In the genomic region with DNA sequence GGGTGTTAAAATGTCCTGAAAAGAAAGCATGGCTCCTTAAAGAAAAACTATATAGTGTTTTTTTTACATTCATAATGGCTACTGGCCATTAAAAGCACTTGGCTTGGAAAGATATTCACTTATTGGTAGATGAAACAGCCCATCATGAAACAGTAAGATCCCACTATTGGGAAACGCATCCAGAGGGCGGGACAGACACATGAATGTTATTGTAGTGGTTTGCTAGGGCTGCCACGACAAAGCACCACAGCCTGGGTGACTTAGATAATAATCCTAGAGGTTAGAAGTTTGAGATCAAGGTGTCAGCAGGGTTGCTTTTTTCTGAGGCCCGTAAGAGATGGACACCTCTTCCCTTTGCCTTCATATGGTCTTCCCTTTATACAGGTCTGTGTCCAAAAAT, we compare ENCODE assay signal across 20 cellular contexts.
DNase-seq lines count a peak whose midpoint lies in the region; ATAC-seq, FAIRE-seq and TF ChIP-seq lines count a peak whose summit lies in the region.
"Had no signal": no experiment of that assay in that cellular context is flagged by ENCODE, and none has a peak within 500 bp of the region (broad histone marks: within the 10 kb centered on the region; RNA-seq: fewer than 3 reads in every experiment).

No MANE protein-coding gene starts in this region.

- BruUV-seq in K562 (replicated peaks; lab: Mats Ljungman, UMichigan) = no TSS peak

- H3K36me3 ChIP-seq in K562 (ENCODE audit: control insufficient read depth, insufficient read depth, low read length) = no peaks in the 10 kb centered on the region
- H3K36me3 ChIP-seq in mesenchymal stem cell (ENCODE audit: control insufficient read depth in 1 of 2, insufficient read depth in 2 of 2, low read depth in 1 of 2, low read length in 2 of 2) = no peaks in the 10 kb centered on the region
- H3K36me3 ChIP-seq in stomach = no peaks in the 10 kb centered on the region
- H3K36me3 ChIP-seq: BLaER1 treated with 17β-estradiol and CSF1 and Interleukin-3, amounts not matched to agents 10 nM and 100 nM had no signal

- TF ChIP-seq RAD21 in A549 (conservative IDR thresholded peaks at IDR 0.05 in 1 of 2, IDR thresholded peaks at IDR 0.05 in 1 of 2) (no peak), K562 (CRISPR knock-in tag; conservative IDR thresholded peaks at IDR 0.05 in 1 of 2, IDR thresholded peaks at IDR 0.05 in 1 of 2) (no peak)

- FAIRE-seq in A549 (lab: Jason Lieb, UNC) (no peak), K562 (lab: Jason Lieb, UNC) (no peak)
- FAIRE-seq: GM12892, H1 had no signal

- H3K9ac ChIP-seq in K562 (ENCODE audit: insufficient read depth in 1 of 2, low read depth in 2 of 2, low read length in 2 of 2) (no peak overlapping the region), mesenchymal stem cell (ENCODE audit: low read length) (no peak overlapping the region)
- H3K9ac ChIP-seq: BLaER1 treated with 17β-estradiol and CSF1 and Interleukin-3, amounts not matched to agents 10 nM and 100 nM had no signal

- no peak overlapping the region for H3K14ac ChIP-seq in mesenchymal stem cell (ENCODE audit: low read length in 2 of 2)

- no peaks in the 10 kb centered on the region for H3K9me3 ChIP-seq in A549
- no peaks in the 10 kb centered on the region for H3K9me3 ChIP-seq in K562 (replicated peaks; ENCODE audit: control insufficient read depth, insufficient read depth, low read depth, low read length)
- H3K9me3 ChIP-seq in mesenchymal stem cell (ENCODE audit: control insufficient read depth, low read length) = no peaks in the 10 kb centered on the region
- H3K9me3 ChIP-seq in stomach = no peaks in the 10 kb centered on the region
- H3K9me3 ChIP-seq: BLaER1 treated with 17β-estradiol and CSF1 and Interleukin-3, amounts not matched to agents 10 nM and 100 nM had no signal

- no peak overlapping the region for H2BK12ac ChIP-seq in mesenchymal stem cell (ENCODE audit: low read length in 2 of 2)

- intact Hi-C loops in K562 (cut with micrococcal nuclease) = loop anchor here (5.0 kb wide), 2 partner anchors 659 to 1024 kb away; no protein-coding TSS in a partner anchor
- intact Hi-C loops in stomach (cut with DNase I; ENCODE audit: low total_unique reads) = loop anchor here (5.0 kb wide), 1 partner anchor 284 kb away; no protein-coding TSS in a partner anchor

- H3K27me3 ChIP-seq in K562 (ENCODE audit: control insufficient read depth in 2 of 2, insufficient read depth in 2 of 2, low read length in 2 of 2) (peaks cover 0 to 7% of the 10 kb centered on the region in 2 experiments; a peak in 1 of 5 replicates), mesenchymal stem cell (ENCODE audit: control insufficient read depth in 1 of 2, insufficient read depth in 1 of 2, low read length in 2 of 2) (no peaks in the 10 kb centered on the region), stomach (no peaks in the 10 kb centered on the region)
- H3K27me3 ChIP-seq: BLaER1 treated with 17β-estradiol and CSF1 and Interleukin-3, amounts not matched to agents 10 nM and 100 nM had no signal

- no peaks in the 10 kb centered on the region for H3K9me1 ChIP-seq in K562 (ENCODE audit: control insufficient read depth, insufficient read depth, low read length)

- no peak overlapping the region for H3K23ac ChIP-seq in mesenchymal stem cell (ENCODE audit: low read length in 2 of 2)

- peaks cover 57% of the 10 kb centered on the region for H3K4me1 ChIP-seq in A549
- no peaks in the 10 kb centered on the region; a peak in 1 of 5 replicates for H3K4me1 ChIP-seq in K562 (replicated peaks in 1 of 2; ENCODE audit: control insufficient read depth in 2 of 2, insufficient read depth in 2 of 2, low read length in 2 of 2)
- peaks cover 6% of the 10 kb centered on the region for H3K4me1 ChIP-seq in mesenchymal stem cell (ENCODE audit: control insufficient read depth, insufficient read depth, low read depth, low read length)
- H3K4me1 ChIP-seq in stomach = peaks cover 15 to 34% (median 26%) of the 10 kb centered on the region in 4 donors

- CTCF ChIA-PET in A549 (lab: Yijun Ruan, JAX) = interaction anchor here (1.8 to 3.2 kb wide), 3 partner anchors 53 to 325 kb away, joined by 6 to 37 read pairs (median 11); no protein-coding TSS in a partner anchor
- CTCF ChIA-PET in K562 (lab: Yijun Ruan, JAX; ENCODE audit: low intra/inter-chr PET ratio) = interaction anchor here (1.1 kb wide), 1 partner anchor 284 kb away, joined by 3 read pairs; no protein-coding TSS in a partner anchor

- no peak overlapping the region for H3K4me3 ChIP-seq in A549
- H3K4me3 ChIP-seq in K562 = no peak overlapping the region
- no peak overlapping the region for H3K4me3 ChIP-seq in mesenchymal stem cell (ENCODE audit: insufficient read depth in 1 of 2, low read depth in 1 of 2, low read length in 2 of 2)
- H3K4me3 ChIP-seq in stomach = no peak overlapping the region
- H3K4me3 ChIP-seq: BLaER1 treated with 17β-estradiol and CSF1 and Interleukin-3, amounts not matched to agents 10 nM and 100 nM; PC-9 had no signal

- no peak overlapping the region for H3K4ac ChIP-seq in mesenchymal stem cell (ENCODE audit: low read depth in 1 of 2, low read length in 2 of 2)

- no peak overlapping the region for H3K18ac ChIP-seq in mesenchymal stem cell (ENCODE audit: low read depth in 1 of 2, low read length in 2 of 2)

- H2BK120ac ChIP-seq in mesenchymal stem cell (ENCODE audit: low read depth, low read length) = no peak overlapping the region

- no peaks in the 10 kb centered on the region for H3K79me2 ChIP-seq in K562 (ENCODE audit: control insufficient read depth, insufficient read depth, low read length)

- H2AK5ac ChIP-seq in mesenchymal stem cell (ENCODE audit: low read length, severe bottlenecking) = peak overlapping the region; percentile 57

- no peak overlapping the region for H2BK15ac ChIP-seq in mesenchymal stem cell (ENCODE audit: low read depth, poor library complexity, severe bottlenecking)

- TF ChIP-seq POLR2A in A549 (IDR thresholded peaks at IDR 0.05; ENCODE audit: low read length) (no peak), K562 (conservative IDR thresholded peaks at IDR 0.05) (no peak), stomach (IDR thresholded peaks at IDR 0.05) (no peak)

- WGBS in A549 (ENCODE audit: missing lambda C conversion rate) = 92% methylated on average over 4 of the region's 4 CpGs
- whole genome bisulfite sequencing in K562 (ENCODE audit: insufficient coverage, low coverage, missing lambda C conversion rate) = 2% methylated on average over 4 of the region's 4 CpGs
- WGBS in mesenchymal stem cell = 85% methylated on average over 4 of the region's 4 CpGs
- WGBS in stomach, 5 donors = 79 to 89% (median 85%) methylated on average over 4 of the region's 4 CpGs

- POLR2A ChIA-PET in A549 (lab: Yijun Ruan, JAX) = no interaction called here
- POLR2A ChIA-PET in K562 (lab: Yijun Ruan, JAX) = no interaction called here

- in situ Hi-C loops in K562 (cut with MboI) = loop anchor here (25.0 kb wide), 1 partner anchor 1024 kb away; no protein-coding TSS in a partner anchor

- no peak overlapping the region for H4K8ac ChIP-seq in mesenchymal stem cell (ENCODE audit: low read length)

- H4K20me1 ChIP-seq in K562 (replicated peaks; ENCODE audit: control insufficient read depth, insufficient read depth, low read length) = no peaks in the 10 kb centered on the region
- H4K20me1 ChIP-seq: BLaER1 treated with 17β-estradiol and CSF1 and Interleukin-3, amounts not matched to agents 10 nM and 100 nM had no signal

- no peak for DNase-seq in A549 (ENCODE audit: low read depth in 1 of 2, low spot score in 1 of 2)
- DNase-seq in HT-29 (ENCODE audit: low spot score) = peak; percentile 42
- DNase-seq in K562 (ENCODE audit: extremely low read depth in 1 of 4, low spot score in 3 of 4) = no peak
- DNase-seq in mesenchymal stem cell = peak; percentile 4
- DNase-seq in NAMALWA (ENCODE audit: low spot score) = no peak
- DNase-seq in occipital lobe (lab: John Stamatoyannopoulos, UW) = no peak
- DNase-seq in stomach = no peak
- DNase-seq: 8988T, DMS 273 treated with DMSO at 0.1 percent for 48 hours, HFFc6, MV-4-11, NCI-H1417 treated with DMSO at 0.1 percent for 48 hours, NCI-H1930, NCI-H2171, NCI-H446, PC-9 had no signal

- TF ChIP-seq CTCF in A549 (IDR thresholded peaks at IDR 0.05) = no peak
- no peak for TF ChIP-seq CTCF in K562 (IDR thresholded peaks at IDR 0.05 in 2 of 3, conservative IDR thresholded peaks at IDR 0.05 in 1 of 3; ENCODE audit: insufficient read depth in 2 of 3, low read depth in 1 of 3, low read length in 3 of 3)
- TF ChIP-seq CTCF in stomach (IDR thresholded peaks at IDR 0.05) = no peak

- no peak overlapping the region for H4K91ac ChIP-seq in mesenchymal stem cell (ENCODE audit: low read length)

- peak overlapping the region; percentile 4; the same call in 1 of the 3 replicates for H3K4me2 ChIP-seq in A549
- H3K4me2 ChIP-seq in K562 (ENCODE audit: insufficient read depth, low read length) = no peak overlapping the region
- no peak overlapping the region for H3K4me2 ChIP-seq in mesenchymal stem cell (ENCODE audit: low read length, poor library complexity, severe bottlenecking)
- H3K4me2 ChIP-seq: BLaER1 treated with 17β-estradiol and CSF1 and Interleukin-3, amounts not matched to agents 10 nM and 100 nM; PC-9 had no signal

- ATAC-seq in A549 (no peak), K562 (no peak), GM19395 (IDR thresholded peaks at IDR 0.05; ENCODE audit: unreplicated experiment) (no peak)

- peak overlapping the region; percentile 62 to 89; a peak in 5 of 6 replicates for H3K27ac ChIP-seq in A549
- H3K27ac ChIP-seq in K562 (ENCODE audit: extremely low read depth, low read depth, low read length) = no peak overlapping the region
- H3K27ac ChIP-seq in mesenchymal stem cell (ENCODE audit: low read length, poor library complexity, severe bottlenecking) = no peak overlapping the region
- H3K27ac ChIP-seq in stomach = no peak overlapping the region
- H3K27ac ChIP-seq: BLaER1 treated with 17β-estradiol and CSF1 and Interleukin-3, amounts not matched to agents 10 nM and 100 nM; PC-9 had no signal

- no peak overlapping the region for H2BK5ac ChIP-seq in mesenchymal stem cell (ENCODE audit: low read depth, low read length, poor library complexity, severe bottlenecking)

- H3K79me1 ChIP-seq in mesenchymal stem cell (replicated peaks; ENCODE audit: low read length, poor library complexity, severe bottlenecking) = no peaks in the 10 kb centered on the region

- TF ChIP-seq EP300 in A549 (IDR thresholded peaks at IDR 0.05) (no peak), K562 (IDR thresholded peaks at IDR 0.05; ENCODE audit: low read length) (no peak), stomach (IDR thresholded peaks at IDR 0.05) (no peak)

- H2AFZ ChIP-seq in K562 (ENCODE audit: low read depth, low read length) (no peak overlapping the region), mesenchymal stem cell (ENCODE audit: low read depth, low read length) (no peak overlapping the region)
- H2AFZ ChIP-seq: PC-9 had no signal

TF ChIP-seq in A549, 52 proteins besides CTCF, POLR2A, EP300 and RAD21 (continues in another document):
- no peak for TF ChIP-seq RFX5 (IDR thresholded peaks at IDR 0.05)

TF ChIP-seq in K562, 482 proteins besides CTCF, POLR2A, EP300 and RAD21 (continues in another document):
- no peak for TF ChIP-seq SETDB1 (IDR thresholded peaks at IDR 0.05; ENCODE audit: low read length)

Comparison
In these comparisons a context has a peak if more than half of its experiments do, and no peak if none do; other contexts are left out.
1. DNase-seq: peak in HT-29 (single experiment) and mesenchymal stem cell (single experiment); none in A549 (0 of 2), K562 (0 of 4), NAMALWA (single experiment), occipital lobe (single experiment) and stomach (single experiment).
2. H3K27ac ChIP-seq: peak in A549 (2 of 2); none in K562 (single experiment), mesenchymal stem cell (single experiment) and stomach (0 of 5).